In the genomic region with DNA sequence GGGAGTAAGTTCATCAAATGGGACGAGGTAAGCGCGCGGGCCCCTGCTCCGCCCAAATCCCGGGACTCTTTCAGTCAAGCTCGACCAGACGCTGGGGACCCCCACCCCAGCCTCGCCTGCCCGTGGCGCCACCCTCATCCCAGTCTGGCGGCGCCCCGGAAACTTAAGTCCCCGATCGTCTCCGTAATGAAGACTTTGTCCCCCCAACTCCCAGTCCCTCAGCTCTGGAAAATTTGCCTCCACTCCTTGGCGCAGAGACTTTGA, we compare ENCODE assay signal across 8 cellular contexts. TPM values are rescaled to one million over a fixed set of nuclear protein-coding genes. Genes with fewer than 3 reads are reported as not detected.
DNase-seq lines count a peak whose midpoint lies in the region; ATAC-seq and TF ChIP-seq lines count a peak whose summit lies in the region.

No MANE protein-coding gene starts in this region.

- H3K9me3 Mint-ChIP-seq in activated CD4-positive, alpha-beta T cell treated with anti-CD3 and anti-CD28 coated beads for 36 hours (ENCODE audit: low read depth), result no peaks in the 10 kb centered on the region
- H3K9me3 Mint-ChIP-seq in activated T-helper 1 cell treated with anti-CD3 and anti-CD28 coated beads, Interleukin-12 subunit alpha, Interleukin-12 subunit beta, Interleukin-2, Interleukin-4 antibody, amounts not matched to agents 30 ng/mL and 10 ng/mL and 1 ng/mL, durations not matched to agents 14 hours and 24 hours and 36 hours, result no peaks in the 10 kb centered on the region

- TF ChIP-seq EP300 in suprapubic skin (IDR thresholded peaks at IDR 0.05), result no peak

- H3K36me3 ChIP-seq in kidney epithelial cell (ENCODE audit: control insufficient read depth, insufficient read depth, low read length) (peaks cover 2% of the 10 kb centered on the region), suprapubic skin (peaks cover 24% of the 10 kb centered on the region)

- intact Hi-C loops in activated CD4-positive, alpha-beta T cell treated with anti-CD3 and anti-CD28 coated beads for 36 hours (cut with DNase I, micrococcal nuclease), result loop anchor here (1.0 kb wide), 3 partner anchors 18 to 53 kb away; partner anchors contain the start of gene GPR137 (in 1 of the 2)
- intact Hi-C loops in activated T-helper 1 cell treated with anti-CD3 and anti-CD28 coated beads, Interleukin-12 subunit alpha, Interleukin-12 subunit beta, Interleukin-2, Interleukin-4 antibody, amounts not matched to agents 30 ng/mL and 10 ng/mL and 1 ng/mL, durations not matched to agents 14 hours and 24 hours and 36 hours (cut with micrococcal nuclease), result loop anchor here (1.0 to 5.0 kb wide), 5 partner anchors 10 to 106 kb away; partner anchors contain the start of genes ESRRA, FKBP2, NUDT22 and RPS6KA4

- no peak for TF ChIP-seq POLR2A in suprapubic skin (IDR thresholded peaks at IDR 0.05)

- H3K4me1 ChIP-seq in suprapubic skin, result peaks cover 43% of the 10 kb centered on the region

- H3K4me1 Mint-ChIP-seq in activated CD4-positive, alpha-beta T cell treated with anti-CD3 and anti-CD28 coated beads for 36 hours, result peaks cover 15% of the 10 kb centered on the region
- peaks cover 12% of the 10 kb centered on the region for H3K4me1 Mint-ChIP-seq in activated T-helper 1 cell treated with anti-CD3 and anti-CD28 coated beads, Interleukin-12 subunit alpha, Interleukin-12 subunit beta, Interleukin-2, Interleukin-4 antibody, amounts not matched to agents 30 ng/mL and 10 ng/mL and 1 ng/mL, durations not matched to agents 14 hours and 24 hours and 36 hours (ENCODE audit: low read depth)

- CTCF ChIA-PET in activated CD4-positive, alpha-beta T cell treated with anti-CD3 and anti-CD28 coated beads for 36 hours (lab: Charles Lee), result interaction anchor here (0.6 to 3.2 kb wide), 11 partner anchors 10 to 1424 kb away, joined by 3 to 16 read pairs (median 5); partner anchors contain the start of genes ESRRA and FKBP2

- WGBS in suprapubic skin, result 0% methylated on average over 10 of the region's 18 CpGs

- no peaks in the 10 kb centered on the region for H3K36me3 Mint-ChIP-seq in activated CD4-positive, alpha-beta T cell treated with anti-CD3 and anti-CD28 coated beads for 36 hours (ENCODE audit: low read depth)
- no peaks in the 10 kb centered on the region for H3K36me3 Mint-ChIP-seq in activated T-helper 1 cell treated with anti-CD3 and anti-CD28 coated beads, Interleukin-12 subunit alpha, Interleukin-12 subunit beta, Interleukin-2, Interleukin-4 antibody, amounts not matched to agents 30 ng/mL and 10 ng/mL and 1 ng/mL, durations not matched to agents 14 hours and 24 hours and 36 hours (ENCODE audit: low read depth)

- H3K27ac Mint-ChIP-seq in activated CD4-positive, alpha-beta T cell treated with anti-CD3 and anti-CD28 coated beads for 36 hours, result no peak overlapping the region
- peak overlapping the region; percentile 66 for H3K27ac Mint-ChIP-seq in activated T-helper 1 cell treated with anti-CD3 and anti-CD28 coated beads, Interleukin-12 subunit alpha, Interleukin-12 subunit beta, Interleukin-2, Interleukin-4 antibody, amounts not matched to agents 30 ng/mL and 10 ng/mL and 1 ng/mL, durations not matched to agents 14 hours and 24 hours and 36 hours

- peak overlapping the region; percentile 84 for H3K4me3 Mint-ChIP-seq in activated CD4-positive, alpha-beta T cell treated with anti-CD3 and anti-CD28 coated beads for 36 hours
- peak overlapping the region; percentile 87 for H3K4me3 Mint-ChIP-seq in activated T-helper 1 cell treated with anti-CD3 and anti-CD28 coated beads, Interleukin-12 subunit alpha, Interleukin-12 subunit beta, Interleukin-2, Interleukin-4 antibody, amounts not matched to agents 30 ng/mL and 10 ng/mL and 1 ng/mL, durations not matched to agents 14 hours and 24 hours and 36 hours

- no peak for TF ChIP-seq CTCF in kidney epithelial cell (IDR thresholded peaks at IDR 0.05; ENCODE audit: insufficient read depth, low read length, poor library complexity, severe bottlenecking)
- no peak for TF ChIP-seq CTCF in suprapubic skin (IDR thresholded peaks at IDR 0.05)

- ATAC-seq in activated CD4-positive, alpha-beta T cell treated with anti-CD3 and anti-CD28 coated beads for 36 hours, result no peak
- ATAC-seq in GM19397 (IDR thresholded peaks at IDR 0.05; ENCODE audit: unreplicated experiment) (no peak), HG02763 (IDR thresholded peaks at IDR 0.05; ENCODE audit: unreplicated experiment) (no peak), HG03378 (IDR thresholded peaks at IDR 0.05; ENCODE audit: unreplicated experiment) (no peak)

- no peaks in the 10 kb centered on the region for H3K9me3 ChIP-seq in suprapubic skin

- DNase-seq in activated CD4-positive, alpha-beta T cell treated with anti-CD3 and anti-CD28 coated beads for 36 hours, result no peak
- no peak for DNase-seq in activated CD4-positive, alpha-beta T cell treated with anti-CD3 and anti-CD28 coated beads, Interleukin-2, amount 50 U/mL, for 4 hours
- DNase-seq in activated T-helper 1 cell treated with anti-CD3 and anti-CD28 coated beads, Interleukin-12 subunit alpha, Interleukin-12 subunit beta, Interleukin-2, Interleukin-4 antibody, amounts not matched to agents 30 ng/mL and 10 ng/mL and 1 ng/mL, durations not matched to agents 14 hours and 24 hours and 36 hours (ENCODE audit: low spot score), result no peak
- DNase-seq in kidney epithelial cell (ENCODE audit: low read depth) (no peak), suprapubic skin (ENCODE audit: low spot score in 2 of 2) (no peak)

- POLR2A ChIA-PET in activated CD4-positive, alpha-beta T cell treated with anti-CD3 and anti-CD28 coated beads for 36 hours (lab: Charles Lee), result interaction anchor here (0.6 kb wide), 1 partner anchor 66 kb away, joined by 3 read pairs; the partner anchor contains the start of genes PRDX5 and TRMT112

- no peaks in the 10 kb centered on the region for H3K27me3 Mint-ChIP-seq in activated CD4-positive, alpha-beta T cell treated with anti-CD3 and anti-CD28 coated beads for 36 hours
- peaks cover 1% of the 10 kb centered on the region for H3K27me3 Mint-ChIP-seq in activated T-helper 1 cell treated with anti-CD3 and anti-CD28 coated beads, Interleukin-12 subunit alpha, Interleukin-12 subunit beta, Interleukin-2, Interleukin-4 antibody, amounts not matched to agents 30 ng/mL and 10 ng/mL and 1 ng/mL, durations not matched to agents 14 hours and 24 hours and 36 hours (ENCODE audit: insufficient read depth)

- H3K27ac ChIP-seq in suprapubic skin, result peak overlapping the region; percentile 16

- H3K4me3 ChIP-seq in kidney epithelial cell (ENCODE audit: low read depth, low read length) (peak overlapping the region; percentile 77), suprapubic skin (peak overlapping the region; percentile 85)

- H3K27me3 ChIP-seq in kidney epithelial cell (ENCODE audit: control insufficient read depth, insufficient read depth, low read length), result no peaks in the 10 kb centered on the region
- no peaks in the 10 kb centered on the region for H3K27me3 ChIP-seq in suprapubic skin

RNA-seq across cellular contexts. Expression of gene PLCB3, which starts 0.3 kb away (rescaled TPM):
- 10 to 100 TPM in 1 of 2 experiments, 1 to 10 TPM in 1; 9.0 to 10.9 TPM for total RNA-seq in activated CD4-positive, alpha-beta T cell treated with anti-CD3 and anti-CD28 coated beads for 36 hours
- 13.4 and 14.2 TPM in 2 replicates for total RNA-seq in activated T-helper 1 cell treated with anti-CD3 and anti-CD28 coated beads, Interleukin-12 subunit alpha, Interleukin-12 subunit beta, Interleukin-2, Interleukin-4 antibody, amounts not matched to agents 30 ng/mL and 10 ng/mL and 1 ng/mL, durations not matched to agents 14 hours and 24 hours and 36 hours
- 25.4 and 32.5 TPM in 2 replicates for total RNA-seq in kidney epithelial cell
- 10 to 100 TPM; 33.3 to 46.9 (median 36.3) TPM for total RNA-seq in suprapubic skin

RNA-seq across cellular contexts. Expression of gene PPP1R14B, which starts 4.9 kb away (rescaled TPM):
- 100 to 1,000 TPM; 261 to 267 TPM for total RNA-seq in activated CD4-positive, alpha-beta T cell treated with anti-CD3 and anti-CD28 coated beads for 36 hours
- total RNA-seq in activated T-helper 1 cell treated with anti-CD3 and anti-CD28 coated beads, Interleukin-12 subunit alpha, Interleukin-12 subunit beta, Interleukin-2, Interleukin-4 antibody, amounts not matched to agents 30 ng/mL and 10 ng/mL and 1 ng/mL, durations not matched to agents 14 hours and 24 hours and 36 hours, result 238 and 248 TPM in 2 replicates
- total RNA-seq in kidney epithelial cell, result 599 and 634 TPM in 2 replicates
- 100 to 1,000 TPM; 127 to 220 (median 158) TPM for total RNA-seq in suprapubic skin

RNA-seq across cellular contexts. Expression of gene FKBP2, which starts 10.8 kb away (rescaled TPM):
- total RNA-seq in activated CD4-positive, alpha-beta T cell treated with anti-CD3 and anti-CD28 coated beads for 36 hours, result 10 to 100 TPM; 19.9 to 21.3 TPM
- total RNA-seq in activated T-helper 1 cell treated with anti-CD3 and anti-CD28 coated beads, Interleukin-12 subunit alpha, Interleukin-12 subunit beta, Interleukin-2, Interleukin-4 antibody, amounts not matched to agents 30 ng/mL and 10 ng/mL and 1 ng/mL, durations not matched to agents 14 hours and 24 hours and 36 hours, result 32.6 and 34.3 TPM in 2 replicates
- total RNA-seq in kidney epithelial cell, result 61.1 and 110 TPM in 2 replicates
- 10 to 100 TPM; 43.9 to 64.7 (median 53.4) TPM for total RNA-seq in suprapubic skin

RNA-seq across cellular contexts. Expression of gene VEGFB, which starts 17.3 kb away (rescaled TPM):
- 10 to 100 TPM; 80.0 to 80.3 TPM for total RNA-seq in activated CD4-positive, alpha-beta T cell treated with anti-CD3 and anti-CD28 coated beads for 36 hours
- 55.5 and 60.2 TPM in 2 replicates for total RNA-seq in activated T-helper 1 cell treated with anti-CD3 and anti-CD28 coated beads, Interleukin-12 subunit alpha, Interleukin-12 subunit beta, Interleukin-2, Interleukin-4 antibody, amounts not matched to agents 30 ng/mL and 10 ng/mL and 1 ng/mL, durations not matched to agents 14 hours and 24 hours and 36 hours
- total RNA-seq in kidney epithelial cell (54.7 and 61.4 TPM in 2 replicates), suprapubic skin (10 to 100 TPM; 56.1 to 75.0 (median 65.5) TPM)

RNA-seq across cellular contexts. Expression of gene DNAJC4, which starts 21.3 kb away (rescaled TPM):
- total RNA-seq in activated CD4-positive, alpha-beta T cell treated with anti-CD3 and anti-CD28 coated beads for 36 hours, result 10 to 100 TPM; 21.9 to 23.1 TPM
- 18.4 and 19.8 TPM in 2 replicates for total RNA-seq in activated T-helper 1 cell treated with anti-CD3 and anti-CD28 coated beads, Interleukin-12 subunit alpha, Interleukin-12 subunit beta, Interleukin-2, Interleukin-4 antibody, amounts not matched to agents 30 ng/mL and 10 ng/mL and 1 ng/mL, durations not matched to agents 14 hours and 24 hours and 36 hours
- total RNA-seq in kidney epithelial cell, result 14.8 and 21.7 TPM in 2 replicates
- 10 to 100 TPM; 26.9 to 55.1 (median 37.3) TPM for total RNA-seq in suprapubic skin
